Comparison of ENCODE assay signal across 18 cellular contexts in the genomic region with DNA sequence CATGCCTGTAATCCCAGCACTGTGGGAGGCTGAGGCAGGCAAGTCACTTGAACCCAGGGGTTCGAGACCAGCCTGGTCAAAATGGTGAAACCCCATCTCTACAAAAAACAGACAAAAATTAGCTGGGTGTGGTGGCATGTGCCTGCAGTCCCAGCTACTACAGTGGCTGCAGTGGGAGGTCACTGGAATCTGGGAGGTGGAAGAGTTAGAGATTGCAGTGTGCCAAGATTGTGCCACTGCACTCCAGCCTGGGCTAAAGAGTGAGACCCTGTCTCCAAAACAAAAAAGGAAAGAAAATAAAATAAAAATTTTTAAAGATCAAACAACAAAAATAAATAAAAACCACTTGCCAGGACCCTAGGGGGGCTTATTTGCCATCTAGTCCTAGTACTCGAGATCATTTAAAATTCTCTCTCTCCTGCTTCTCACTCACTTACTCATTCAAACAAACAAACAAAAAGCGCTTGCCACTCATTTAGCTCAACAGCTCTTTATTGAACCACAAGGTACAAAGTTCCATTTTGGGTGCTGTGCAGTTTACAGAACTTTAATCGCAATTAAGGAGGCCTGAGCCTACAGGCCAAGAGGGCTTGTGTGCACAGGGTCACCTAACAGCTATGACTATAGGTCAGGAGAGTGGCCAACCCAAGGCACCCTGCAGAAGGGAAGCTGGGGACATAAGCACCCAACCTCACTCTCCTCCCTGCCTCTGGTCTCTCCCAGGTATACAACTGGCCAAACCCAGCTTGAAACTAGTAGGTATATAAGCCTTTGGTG. TPM values are rescaled to one million over a fixed set of nuclear protein-coding genes. Genes with fewer than 3 reads are reported as not detected.
DNase-seq lines count a peak whose midpoint lies in the region; ATAC-seq and TF ChIP-seq lines count a peak whose summit lies in the region.
"Had no signal": no experiment of that assay in that cellular context is flagged by ENCODE, and none has a peak within 500 bp of the region (broad histone marks: within the 10 kb centered on the region; RNA-seq: fewer than 3 reads in every experiment).

No MANE protein-coding gene starts in this region.

- CTCF ChIA-PET in activated CD8-positive, alpha-beta memory T cell treated with anti-CD3 and anti-CD28 coated beads, Interleukin-2, amount 10 ng/mL, durations not matched to agents 7 days and 5 days (lab: Charles Lee), result no interaction called here
- CTCF ChIA-PET in PC-9 (lab: Charles Lee), result interaction anchor here (0.5 kb wide), 1 partner anchor 55 kb away, joined by 3 read pairs; no protein-coding TSS in a partner anchor

- H3K27ac ChIP-seq in Peyer's patch (peak overlapping the region in 3 of 4 donors; percentile 22 to 51 (median 45)), suprapubic skin (no peak overlapping the region), PC-9 (no peak overlapping the region)
- H3K27ac ChIP-seq: SJCRH30 had no signal

- peak overlapping the region; percentile 59 for H3K27ac Mint-ChIP-seq in type B pancreatic cell
- no peak overlapping the region for H3K27ac Mint-ChIP-seq in activated CD8-positive, alpha-beta memory T cell treated with anti-CD3 and anti-CD28 coated beads, Interleukin-2, amount 10 ng/mL, durations not matched to agents 7 days and 5 days
- H3K27ac Mint-ChIP-seq: CD14-positive monocyte, GM23338 had no signal

- no peak overlapping the region for H3K4me3 ChIP-seq in Peyer's patch
- H3K4me3 ChIP-seq in suprapubic skin, result no peak overlapping the region
- no peak overlapping the region for H3K4me3 ChIP-seq in PC-9
- H3K4me3 ChIP-seq: GM23338, SJCRH30 had no signal

- no peaks in the 10 kb centered on the region for H3K36me3 ChIP-seq in Peyer's patch
- H3K36me3 ChIP-seq in suprapubic skin, result no peaks in the 10 kb centered on the region
- H3K36me3 ChIP-seq in PC-9 (ENCODE audit: low read depth), result no peaks in the 10 kb centered on the region
- H3K36me3 ChIP-seq: SJCRH30 had no signal

- H3K9me3 Mint-ChIP-seq in type B pancreatic cell, result no peaks in the 10 kb centered on the region
- no peaks in the 10 kb centered on the region for H3K9me3 Mint-ChIP-seq in activated CD8-positive, alpha-beta memory T cell treated with anti-CD3 and anti-CD28 coated beads, Interleukin-2, amount 10 ng/mL, durations not matched to agents 7 days and 5 days (ENCODE audit: low read depth)

- H2AFZ ChIP-seq in PC-9, result no peak overlapping the region
- H2AFZ ChIP-seq: GM23338 had no signal

- H3K9me3 ChIP-seq in Peyer's patch (no peaks in the 10 kb centered on the region), suprapubic skin (no peaks in the 10 kb centered on the region), PC-9 (ENCODE audit: insufficient read depth, low read depth) (no peaks in the 10 kb centered on the region)
- H3K9me3 ChIP-seq: SJCRH30 had no signal

- H3K79me2 ChIP-seq in PC-9 (ENCODE audit: low read depth), result no peaks in the 10 kb centered on the region

- peaks cover under 1% of the 10 kb centered on the region; the same call in 1 of the 2 replicates for H3F3A ChIP-seq in PC-9 (ENCODE audit: insufficient read depth, low read depth)

- H3K36me3 Mint-ChIP-seq in type B pancreatic cell, result no peaks in the 10 kb centered on the region
- no peaks in the 10 kb centered on the region for H3K36me3 Mint-ChIP-seq in activated CD8-positive, alpha-beta memory T cell treated with anti-CD3 and anti-CD28 coated beads, Interleukin-2, amount 10 ng/mL, durations not matched to agents 7 days and 5 days
- H3K36me3 Mint-ChIP-seq: CD14-positive monocyte had no signal

- H3K4me1 ChIP-seq in Peyer's patch (peaks cover 0 to 30% (median 0%) of the 10 kb centered on the region in 4 donors), suprapubic skin (peaks cover 36% of the 10 kb centered on the region), PC-9 (replicated peaks; ENCODE audit: insufficient read depth) (peaks cover 12% of the 10 kb centered on the region)

- peaks cover 8% of the 10 kb centered on the region for H3K27me3 Mint-ChIP-seq in type B pancreatic cell
- H3K27me3 Mint-ChIP-seq in activated CD8-positive, alpha-beta memory T cell treated with anti-CD3 and anti-CD28 coated beads, Interleukin-2, amount 10 ng/mL, durations not matched to agents 7 days and 5 days, result peaks cover 8% of the 10 kb centered on the region

- WGBS in suprapubic skin, result 93% methylated on average over 4 of the region's 4 CpGs

- no peak for TF ChIP-seq POLR2A in Peyer's patch (IDR thresholded peaks at IDR 0.05)
- TF ChIP-seq POLR2A in suprapubic skin (IDR thresholded peaks at IDR 0.05), result no peak

- no peak for TF ChIP-seq EP300 in suprapubic skin (IDR thresholded peaks at IDR 0.05)

- no TSS peak for BruUV-seq in PC-9 (replicated peaks; lab: Mats Ljungman, UMichigan)

- H3K9me2 ChIP-seq in PC-9 (ENCODE audit: insufficient read depth), result no peaks in the 10 kb centered on the region

- POLR2A ChIA-PET in PC-9 (lab: Charles Lee; ENCODE audit: unreplicated experiment), result no interaction called here

- no peak for TF ChIP-seq CTCF in Peyer's patch (IDR thresholded peaks at IDR 0.05)
- no peak for TF ChIP-seq CTCF in type B pancreatic cell (conservative IDR thresholded peaks at IDR 0.05)
- no peak for TF ChIP-seq CTCF in suprapubic skin (IDR thresholded peaks at IDR 0.05)
- no peak for TF ChIP-seq CTCF in PC-9 (conservative IDR thresholded peaks at IDR 0.05)

- H3K4me3 Mint-ChIP-seq in type B pancreatic cell, result no peak overlapping the region
- H3K4me3 Mint-ChIP-seq in activated CD8-positive, alpha-beta memory T cell treated with anti-CD3 and anti-CD28 coated beads, Interleukin-2, amount 10 ng/mL, durations not matched to agents 7 days and 5 days, result no peak overlapping the region
- H3K4me3 Mint-ChIP-seq: CD14-positive monocyte, GM23338 had no signal

- peak; percentile 59 for ATAC-seq in left colon
- no peak for ATAC-seq in activated CD8-positive, alpha-beta memory T cell treated with anti-CD3 and anti-CD28 coated beads, Interleukin-2, amount 10 ng/mL, durations not matched to agents 7 days and 5 days
- ATAC-seq: GM23338, PC-3 had no signal

- no peak overlapping the region for H3K4me2 ChIP-seq in PC-9
- H3K4me2 ChIP-seq: GM23338 had no signal

- H4K20me1 ChIP-seq in PC-9 (ENCODE audit: insufficient read depth), result no peaks in the 10 kb centered on the region

- DNase-seq in Peyer's patch, result peak in 2 of 3 donors; percentile 61 to 63
- DNase-seq in left colon, result peak; percentile 41 to 60
- peak; percentile 43 for DNase-seq in mucosa of gallbladder (ENCODE audit: low spot score)
- no peak for DNase-seq in type B pancreatic cell (ENCODE audit: extremely low spot score, unreplicated experiment)
- no peak for DNase-seq in activated CD8-positive, alpha-beta memory T cell treated with anti-CD3 and anti-CD28 coated beads, Interleukin-2, amount 10 ng/mL, durations not matched to agents 7 days and 5 days
- DNase-seq in suprapubic skin (ENCODE audit: low spot score in 2 of 2), result no peak
- no peak for DNase-seq in PC-9
- DNase-seq: AML-193, HCEC 1CT, KBM-7, NCI-H1417, NCI-H187, NCI-H345, NCI-H524 treated with DMSO at 0.1 percent for 48 hours, PC-3, SJCRH30 had no signal

- H3K4me1 Mint-ChIP-seq in type B pancreatic cell (ENCODE audit: unreplicated experiment), result peaks cover 29% of the 10 kb centered on the region
- H3K4me1 Mint-ChIP-seq in activated CD8-positive, alpha-beta memory T cell treated with anti-CD3 and anti-CD28 coated beads, Interleukin-2, amount 10 ng/mL, durations not matched to agents 7 days and 5 days, result peaks cover 12% of the 10 kb centered on the region

- H3K27me3 ChIP-seq in Peyer's patch, result no peaks in the 10 kb centered on the region
- H3K27me3 ChIP-seq in suprapubic skin, result no peaks in the 10 kb centered on the region
- H3K27me3 ChIP-seq in PC-9 (ENCODE audit: insufficient read depth, low read depth), result 0 out of 2 replicates have a peak, but pooled peaks cover under 1% of the 10 kb centered on the region
- H3K27me3 ChIP-seq: SJCRH30 had no signal

- intact Hi-C loops in left colon (cut with DNase I, micrococcal nuclease) (loop anchor here in 1 of 2 donors (5.0 to 10.0 kb wide), 2 partner anchors 159 to 466 kb away; no protein-coding TSS in a partner anchor), PC-9 (cut with micrococcal nuclease; ENCODE audit: unreplicated experiment) (no loop called here)

RNA-seq across cellular contexts. Expression of gene CHD9NB, which starts 4.4 kb away (rescaled TPM):
- total RNA-seq in Peyer's patch (1 to 10 TPM in 3 of 4 donors, not detected in 1; 2.4 to 6.9 (median 3.2) TPM), left colon (1 to 10 TPM; 5.0 to 6.1 TPM), mucosa of gallbladder (4.8 TPM), type B pancreatic cell (ENCODE audit: low replicate concordance) (2.6 and 4.4 TPM in 2 replicates), suprapubic skin (10 to 100 TPM in 3 of 4 donors, 1 to 10 TPM in 1; 8.7 to 33.3 (median 17.0) TPM), PC-9 (2021) (1.9 and 2.8 TPM in 2 replicates)
- total RNA-seq in activated CD8-positive, alpha-beta memory T cell treated with anti-CD3 and anti-CD28 coated beads, Interleukin-2, amount 10 ng/mL, durations not matched to agents 7 days and 5 days, result under 1 TPM; 0.52 to 0.79 TPM
- total RNA-seq: SJCRH30 had no signal

RNA-seq across cellular contexts. Expression of gene CHD9, which starts 6.5 kb away (rescaled TPM):
- total RNA-seq in Peyer's patch (100 to 1,000 TPM in 1 of 4 donors, 10 to 100 TPM in 3; 48.4 to 187 (median 79.3) TPM), left colon (10 to 100 TPM; 68.6 to 73.7 TPM), mucosa of gallbladder (71.4 TPM), type B pancreatic cell (ENCODE audit: low replicate concordance) (45.8 and 68.6 TPM in 2 replicates), suprapubic skin (100 to 1,000 TPM in 1 of 4 donors, 10 to 100 TPM in 3; 56.6 to 129 (median 70.4) TPM), PC-9 (2021) (19.2 and 26.3 TPM in 2 replicates)
- 10 to 100 TPM; 23.7 to 32.7 TPM for total RNA-seq in activated CD8-positive, alpha-beta memory T cell treated with anti-CD3 and anti-CD28 coated beads, Interleukin-2, amount 10 ng/mL, durations not matched to agents 7 days and 5 days

Comparison
In these comparisons a context has a peak if more than half of its experiments do, and no peak if none do; other contexts are left out.
1. DNase-seq: peak in Peyer's patch (2 of 3), left colon (2 of 2) and mucosa of gallbladder (single experiment); none in type B pancreatic cell (single experiment), activated CD8-positive, alpha-beta memory T cell treated with anti-CD3 and anti-CD28 coated beads, Interleukin-2, amount 10 ng/mL, durations not matched to agents 7 days and 5 days (single experiment), suprapubic skin (0 of 2) and PC-9 (0 of 2).
2. H3K27ac ChIP-seq: peak in Peyer's patch (3 of 4); none in suprapubic skin (single experiment) and PC-9 (single experiment).